In the genomic region with DNA sequence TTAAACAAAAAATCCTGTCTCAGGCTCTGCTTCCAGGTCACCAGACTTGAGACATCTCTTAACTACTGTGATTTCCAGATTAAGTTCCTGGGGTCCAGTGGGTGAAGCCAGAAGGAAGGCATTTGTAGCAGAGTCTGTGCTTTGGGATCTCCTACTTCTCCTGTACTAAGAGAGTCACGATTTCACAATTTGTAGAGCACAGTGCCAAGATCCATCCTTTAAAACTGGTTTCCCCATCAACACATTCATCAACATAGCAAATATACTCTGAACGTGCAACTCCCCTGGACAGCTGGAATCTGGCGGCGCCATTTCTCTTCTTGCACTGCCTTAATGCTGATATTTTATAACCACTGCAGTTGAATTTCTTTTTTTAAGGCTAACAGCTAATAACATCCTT, we compare ENCODE assay signal across 15 cellular contexts. TPM values are rescaled to one million over a fixed set of nuclear protein-coding genes. Genes with fewer than 3 reads are reported as not detected.
DNase-seq lines count a peak whose midpoint lies in the region; ATAC-seq, FAIRE-seq and TF ChIP-seq lines count a peak whose summit lies in the region.
"Had no signal": no experiment of that assay in that cellular context is flagged by ENCODE, and none has a peak within 500 bp of the region (broad histone marks: within the 10 kb centered on the region; RNA-seq: fewer than 3 reads in every experiment).

No MANE protein-coding gene starts in this region.

- POLR2A ChIA-PET in Caco-2 (lab: Charles Lee) = no interaction called here

- CTCF ChIA-PET in Caco-2 (lab: Charles Lee) = no interaction called here

- H2BK5ac ChIP-seq in neuronal stem cell (ENCODE audit: low read length) = no peak overlapping the region

- H3K27me3 ChIP-seq in esophagus muscularis mucosa = no peaks in the 10 kb centered on the region
- no peaks in the 10 kb centered on the region for H3K27me3 ChIP-seq in neuronal stem cell (ENCODE audit: control insufficient read depth in 3 of 3, insufficient read depth in 3 of 3, low read depth in 1 of 3, low read length in 3 of 3)
- no peaks in the 10 kb centered on the region for H3K27me3 ChIP-seq in Caco-2 (replicated peaks; ENCODE audit: control insufficient read depth, insufficient read depth, low read length)

- H3K9me3 ChIP-seq in esophagus muscularis mucosa = no peaks in the 10 kb centered on the region
- H3K9me3 ChIP-seq in neuronal stem cell (replicated peaks in 1 of 2; ENCODE audit: control insufficient read depth in 2 of 2, insufficient read depth in 1 of 2, low read depth in 1 of 2, low read length in 2 of 2) = no peaks in the 10 kb centered on the region
- H3K9me3 ChIP-seq in Caco-2 = no peaks in the 10 kb centered on the region

- H3K23ac ChIP-seq in neuronal stem cell (ENCODE audit: low read depth, low read length, poor library complexity) = no peak overlapping the region

- no peak overlapping the region for H2BK12ac ChIP-seq in neuronal stem cell (ENCODE audit: low read length)

- peak overlapping the region; percentile 54 for H2AFZ ChIP-seq in neuronal stem cell (ENCODE audit: low read length)

- no peak overlapping the region for H4K8ac ChIP-seq in neuronal stem cell (ENCODE audit: low read depth, low read length)

- H3K36me3 Mint-ChIP-seq in Caco-2 (ENCODE audit: insufficient read depth, unreplicated experiment) = peaks cover 27% of the 10 kb centered on the region
- H3K36me3 Mint-ChIP-seq: CD4-positive, alpha-beta memory T cell had no signal

- H3K4me3 ChIP-seq in esophagus muscularis mucosa = no peak overlapping the region
- no peak overlapping the region for H3K4me3 ChIP-seq in neuronal stem cell (ENCODE audit: low read length in 2 of 2)
- no peak overlapping the region for H3K4me3 ChIP-seq in Caco-2 (ENCODE audit: low read depth, low read length)

- H3K4me3 Mint-ChIP-seq in Caco-2 (ENCODE audit: unreplicated experiment) = no peak overlapping the region
- H3K4me3 Mint-ChIP-seq: endodermal cell had no signal

- ATAC-seq in GM18520 (IDR thresholded peaks at IDR 0.05; ENCODE audit: unreplicated experiment) = no peak
- ATAC-seq: SK-N-SH treated with all-trans-retinoic acid at 6 μM for 48 hours had no signal

- H2BK15ac ChIP-seq in neuronal stem cell (ENCODE audit: low read length) = no peak overlapping the region

- no peaks in the 10 kb centered on the region for H3K9me3 Mint-ChIP-seq in Caco-2 (ENCODE audit: unreplicated experiment)
- H3K9me3 Mint-ChIP-seq: endodermal cell had no signal

- DNase-seq in AML-193 (lab: John Stamatoyannopoulos, UW) = peak; percentile 21 to 49
- peak; percentile 60 for DNase-seq in MV-4-11 (lab: John Stamatoyannopoulos, UW)
- DNase-seq in esophagus muscularis mucosa (ENCODE audit: extremely low spot score) = no peak
- DNase-seq in neuronal stem cell (ENCODE audit: low spot score) = no peak
- DNase-seq in kidney glomerular epithelial cell (lab: John Stamatoyannopoulos, UW) = no peak
- no peak for DNase-seq in Caco-2
- no peak for DNase-seq in D721Med (ENCODE audit: insufficient read length, low spot score)
- DNase-seq: CD4-positive, alpha-beta memory T cell; endodermal cell; NCI-H1436 treated with DMSO at 0.1 percent for 48 hours; NCI-H774; stimulated activated CD4-positive, alpha-beta T cell treated with anti-CD3 and anti-CD28 coated beads, Interleukin-2, amount 100 ng/mL, for 48 hours; stimulated activated naive CD8-positive, alpha-beta T cell treated with anti-CD3 and anti-CD28 coated beads, Interleukin-15, Interleukin-2, amounts not matched to agents 100 U/mL and 50 U/mL, for 24 hours had no signal

- no peaks in the 10 kb centered on the region for H3K27me3 Mint-ChIP-seq in Caco-2 (ENCODE audit: insufficient read depth, unreplicated experiment)
- H3K27me3 Mint-ChIP-seq: CD4-positive, alpha-beta memory T cell had no signal

- peaks cover 8% of the 10 kb centered on the region for H3K4me1 Mint-ChIP-seq in Caco-2 (ENCODE audit: low read depth, unreplicated experiment)
- H3K4me1 Mint-ChIP-seq: endodermal cell had no signal

- BruUV-seq in Caco-2 (replicated peaks; lab: Mats Ljungman, UMichigan) = no TSS peak

- TF ChIP-seq CTCF in esophagus muscularis mucosa (IDR thresholded peaks at IDR 0.05) = no peak
- TF ChIP-seq CTCF in Caco-2 (IDR thresholded peaks at IDR 0.05; ENCODE audit: insufficient read depth in 1 of 2, low read depth in 1 of 2, low read length in 1 of 2, severe bottlenecking in 1 of 2, unreplicated experiment in 1 of 2) = no peak
- TF ChIP-seq CTCF in D721Med (IDR thresholded peaks at IDR 0.05; ENCODE audit: insufficient read depth, missing control alignments) = no peak

- TF ChIP-seq EP300 in esophagus muscularis mucosa (IDR thresholded peaks at IDR 0.05) = no peak

- no peak overlapping the region for H3K27ac Mint-ChIP-seq in Caco-2 (ENCODE audit: unreplicated experiment)
- H3K27ac Mint-ChIP-seq: endodermal cell had no signal

- intact Hi-C loops in esophagus muscularis mucosa (cut with DNase I) = no loop called here
- intact Hi-C loops in Caco-2 (cut with micrococcal nuclease; ENCODE audit: unreplicated experiment) = no loop called here

- H2BK120ac ChIP-seq in neuronal stem cell (ENCODE audit: low read depth, low read length) = no peak overlapping the region

- peaks cover 15 to 21% (median 19%) of the 10 kb centered on the region in 4 donors for H3K4me1 ChIP-seq in esophagus muscularis mucosa
- H3K4me1 ChIP-seq in neuronal stem cell (ENCODE audit: control insufficient read depth in 2 of 2, insufficient read depth in 1 of 2, low read depth in 1 of 2, low read length in 2 of 2) = peaks cover 0 to 7% of the 10 kb centered on the region in 2 donors
- peaks cover 7% of the 10 kb centered on the region for H3K4me1 ChIP-seq in Caco-2

- H3K18ac ChIP-seq in neuronal stem cell (ENCODE audit: low read length) = no peak overlapping the region

- no peak for FAIRE-seq in D721Med (lab: Jason Lieb, UNC)

- no peak overlapping the region for H3K14ac ChIP-seq in neuronal stem cell (ENCODE audit: low read length)

- no peak for TF ChIP-seq POLR2A in esophagus muscularis mucosa (IDR thresholded peaks at IDR 0.05; ENCODE audit: low read depth)

- 50% methylated on average over 4 of the region's 4 CpGs for WGBS in esophagus muscularis mucosa
- WGBS in neuronal stem cell (ENCODE audit: extremely low coverage in 2 of 2, insufficient read length in 2 of 2, insufficient replicate concordance in 1 of 2), 2 donors = no CpG with 5 or more reads among the region's 4 CpGs

- H3K4me2 ChIP-seq in neuronal stem cell (ENCODE audit: insufficient read depth, low read length, poor library complexity, severe bottlenecking) = no peak overlapping the region

- peak overlapping the region in 3 of 4 donors; percentile 65 to 71 (median 66) for H3K27ac ChIP-seq in esophagus muscularis mucosa (replicated peaks in 1 of 4)
- no peak overlapping the region for H3K27ac ChIP-seq in neuronal stem cell (replicated peaks; ENCODE audit: low read length)

- no peak overlapping the region for H3K4ac ChIP-seq in neuronal stem cell (ENCODE audit: low read length)

- H2AK5ac ChIP-seq in neuronal stem cell (ENCODE audit: low read depth, low read length) = no peak overlapping the region

- H4K91ac ChIP-seq in neuronal stem cell (ENCODE audit: low read depth, low read length, poor library complexity) = no peak overlapping the region

- H3K9ac ChIP-seq in neuronal stem cell (ENCODE audit: low read depth, low read length, poor library complexity) = no peak overlapping the region

- H3K36me3 ChIP-seq in esophagus muscularis mucosa = no peaks in the 10 kb centered on the region
- H3K36me3 ChIP-seq in neuronal stem cell (replicated peaks in 1 of 2; ENCODE audit: control insufficient read depth in 2 of 2, insufficient read depth in 2 of 2, low read length in 2 of 2) = no peaks in the 10 kb centered on the region
- H3K36me3 ChIP-seq in Caco-2 (ENCODE audit: control insufficient read depth, insufficient read depth, low read length) = no peaks in the 10 kb centered on the region

- no peaks in the 10 kb centered on the region for H3K79me1 ChIP-seq in neuronal stem cell (ENCODE audit: low read depth, low read length)

RNA-seq across cellular contexts. Expression of a gene that starts 33.2 kb away (rescaled TPM):
- 1 to 10 TPM; 1.2 to 6.4 (median 2.1) TPM for total RNA-seq in esophagus muscularis mucosa
- polyA plus RNA-seq in neuronal stem cell (2013, experiment 1 of 2) = 0.01 TPM
- polyA plus RNA-seq in neuronal stem cell (2013, experiment 2 of 2) = 0.01 TPM
- total RNA-seq in Caco-2 (2022) = 22.5 and 25.0 TPM in 2 replicates

Comparison
In these comparisons a context has a peak if more than half of its experiments do, and no peak if none do; other contexts are left out.
1. DNase-seq: peak in AML-193 (2 of 2) and MV-4-11 (single experiment); none in esophagus muscularis mucosa (single experiment), neuronal stem cell (single experiment), kidney glomerular epithelial cell (single experiment), Caco-2 (0 of 2) and D721Med (single experiment).